Comparison of ENCODE assay signal across 1 cellular context in the genomic region with DNA sequence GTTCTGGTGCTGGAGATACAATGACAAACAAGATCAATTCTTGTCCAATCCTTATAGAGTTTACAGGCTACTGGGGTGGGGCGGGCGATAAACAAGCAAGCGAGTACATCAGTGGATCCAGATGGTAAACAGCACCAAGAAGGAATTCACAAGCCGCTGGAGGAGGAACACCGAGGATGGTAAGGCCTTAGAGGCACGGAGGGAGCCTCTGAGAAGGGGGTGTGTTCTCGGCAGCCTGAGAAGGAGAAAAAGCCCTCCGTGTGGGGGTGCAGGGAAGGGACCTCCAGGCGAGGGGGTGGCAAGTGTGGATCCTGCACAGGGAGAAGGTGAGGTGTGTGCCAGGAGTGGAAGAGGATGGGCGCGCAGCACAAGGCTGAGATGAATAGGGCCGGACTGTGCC.
TF ChIP-seq lines count a peak whose summit lies in the region.

No MANE protein-coding gene starts in this region.

TF ChIP-seq in SK-N-SH treated with all-trans-retinoic acid at 6 μM for 48 hours, 23 proteins besides CTCF, POLR2A, EP300 and RAD21 (continued from another document):
- TF ChIP-seq, protein P1, sequence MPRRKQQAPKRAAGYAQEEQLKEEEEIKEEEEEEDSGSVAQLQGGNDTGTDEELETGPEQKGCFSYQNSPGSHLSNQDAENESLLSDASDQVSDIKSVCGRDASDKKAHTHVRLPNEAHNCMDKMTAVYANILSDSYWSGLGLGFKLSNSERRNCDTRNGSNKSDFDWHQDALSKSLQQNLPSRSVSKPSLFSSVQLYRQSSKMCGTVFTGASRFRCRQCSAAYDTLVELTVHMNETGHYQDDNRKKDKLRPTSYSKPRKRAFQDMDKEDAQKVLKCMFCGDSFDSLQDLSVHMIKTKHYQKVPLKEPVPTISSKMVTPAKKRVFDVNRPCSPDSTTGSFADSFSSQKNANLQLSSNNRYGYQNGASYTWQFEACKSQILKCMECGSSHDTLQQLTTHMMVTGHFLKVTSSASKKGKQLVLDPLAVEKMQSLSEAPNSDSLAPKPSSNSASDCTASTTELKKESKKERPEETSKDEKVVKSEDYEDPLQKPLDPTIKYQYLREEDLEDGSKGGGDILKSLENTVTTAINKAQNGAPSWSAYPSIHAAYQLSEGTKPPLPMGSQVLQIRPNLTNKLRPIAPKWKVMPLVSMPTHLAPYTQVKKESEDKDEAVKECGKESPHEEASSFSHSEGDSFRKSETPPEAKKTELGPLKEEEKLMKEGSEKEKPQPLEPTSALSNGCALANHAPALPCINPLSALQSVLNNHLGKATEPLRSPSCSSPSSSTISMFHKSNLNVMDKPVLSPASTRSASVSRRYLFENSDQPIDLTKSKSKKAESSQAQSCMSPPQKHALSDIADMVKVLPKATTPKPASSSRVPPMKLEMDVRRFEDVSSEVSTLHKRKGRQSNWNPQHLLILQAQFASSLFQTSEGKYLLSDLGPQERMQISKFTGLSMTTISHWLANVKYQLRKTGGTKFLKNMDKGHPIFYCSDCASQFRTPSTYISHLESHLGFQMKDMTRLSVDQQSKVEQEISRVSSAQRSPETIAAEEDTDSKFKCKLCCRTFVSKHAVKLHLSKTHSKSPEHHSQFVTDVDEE (CRISPR knock-in tag; IDR thresholded peaks at IDR 0.05) = no peak
- TF ChIP-seq ZNF70 (CRISPR knock-in tag; IDR thresholded peaks at IDR 0.05) (no peak), CREB5 (CRISPR knock-in tag; IDR thresholded peaks at IDR 0.05; ENCODE audit: low read depth) (no peak), ARNTL (CRISPR knock-in tag; IDR thresholded peaks at IDR 0.05; ENCODE audit: borderline replicate concordance, low read depth) (no peak), OSR1 (CRISPR knock-in tag; IDR thresholded peaks at IDR 0.05) (no peak), GLIS3 (CRISPR knock-in tag; IDR thresholded peaks at IDR 0.05) (no peak), RARB (CRISPR knock-in tag; IDR thresholded peaks at IDR 0.05) (no peak), SNAI2 (CRISPR knock-in tag; IDR thresholded peaks at IDR 0.05) (no peak), ZFP3 (CRISPR knock-in tag; IDR thresholded peaks at IDR 0.05) (no peak)
- TF ChIP-seq, protein P2, sequence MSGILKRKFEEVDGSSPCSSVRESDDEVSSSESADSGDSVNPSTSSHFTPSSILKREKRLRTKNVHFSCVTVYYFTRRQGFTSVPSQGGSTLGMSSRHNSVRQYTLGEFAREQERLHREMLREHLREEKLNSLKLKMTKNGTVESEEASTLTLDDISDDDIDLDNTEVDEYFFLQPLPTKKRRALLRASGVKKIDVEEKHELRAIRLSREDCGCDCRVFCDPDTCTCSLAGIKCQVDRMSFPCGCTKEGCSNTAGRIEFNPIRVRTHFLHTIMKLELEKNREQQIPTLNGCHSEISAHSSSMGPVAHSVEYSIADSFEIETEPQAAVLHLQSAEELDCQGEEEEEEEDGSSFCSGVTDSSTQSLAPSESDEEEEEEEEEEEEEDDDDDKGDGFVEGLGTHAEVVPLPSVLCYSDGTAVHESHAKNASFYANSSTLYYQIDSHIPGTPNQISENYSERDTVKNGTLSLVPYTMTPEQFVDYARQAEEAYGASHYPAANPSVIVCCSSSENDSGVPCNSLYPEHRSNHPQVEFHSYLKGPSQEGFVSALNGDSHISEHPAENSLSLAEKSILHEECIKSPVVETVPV (CRISPR knock-in tag; IDR thresholded peaks at IDR 0.05) = no peak
